In genomic region chr1:169890761-169891538, GRCh38 we compare ENCODE assay signal across 1 cellular context.
TF ChIP-seq lines count a peak whose summit lies in the region.

No MANE protein-coding gene starts in this region.

TF ChIP-seq in GM12878, 131 proteins besides CTCF, POLR2A, EP300 and RAD21 (continued from another document):
- TF ChIP-seq, protein P1, sequence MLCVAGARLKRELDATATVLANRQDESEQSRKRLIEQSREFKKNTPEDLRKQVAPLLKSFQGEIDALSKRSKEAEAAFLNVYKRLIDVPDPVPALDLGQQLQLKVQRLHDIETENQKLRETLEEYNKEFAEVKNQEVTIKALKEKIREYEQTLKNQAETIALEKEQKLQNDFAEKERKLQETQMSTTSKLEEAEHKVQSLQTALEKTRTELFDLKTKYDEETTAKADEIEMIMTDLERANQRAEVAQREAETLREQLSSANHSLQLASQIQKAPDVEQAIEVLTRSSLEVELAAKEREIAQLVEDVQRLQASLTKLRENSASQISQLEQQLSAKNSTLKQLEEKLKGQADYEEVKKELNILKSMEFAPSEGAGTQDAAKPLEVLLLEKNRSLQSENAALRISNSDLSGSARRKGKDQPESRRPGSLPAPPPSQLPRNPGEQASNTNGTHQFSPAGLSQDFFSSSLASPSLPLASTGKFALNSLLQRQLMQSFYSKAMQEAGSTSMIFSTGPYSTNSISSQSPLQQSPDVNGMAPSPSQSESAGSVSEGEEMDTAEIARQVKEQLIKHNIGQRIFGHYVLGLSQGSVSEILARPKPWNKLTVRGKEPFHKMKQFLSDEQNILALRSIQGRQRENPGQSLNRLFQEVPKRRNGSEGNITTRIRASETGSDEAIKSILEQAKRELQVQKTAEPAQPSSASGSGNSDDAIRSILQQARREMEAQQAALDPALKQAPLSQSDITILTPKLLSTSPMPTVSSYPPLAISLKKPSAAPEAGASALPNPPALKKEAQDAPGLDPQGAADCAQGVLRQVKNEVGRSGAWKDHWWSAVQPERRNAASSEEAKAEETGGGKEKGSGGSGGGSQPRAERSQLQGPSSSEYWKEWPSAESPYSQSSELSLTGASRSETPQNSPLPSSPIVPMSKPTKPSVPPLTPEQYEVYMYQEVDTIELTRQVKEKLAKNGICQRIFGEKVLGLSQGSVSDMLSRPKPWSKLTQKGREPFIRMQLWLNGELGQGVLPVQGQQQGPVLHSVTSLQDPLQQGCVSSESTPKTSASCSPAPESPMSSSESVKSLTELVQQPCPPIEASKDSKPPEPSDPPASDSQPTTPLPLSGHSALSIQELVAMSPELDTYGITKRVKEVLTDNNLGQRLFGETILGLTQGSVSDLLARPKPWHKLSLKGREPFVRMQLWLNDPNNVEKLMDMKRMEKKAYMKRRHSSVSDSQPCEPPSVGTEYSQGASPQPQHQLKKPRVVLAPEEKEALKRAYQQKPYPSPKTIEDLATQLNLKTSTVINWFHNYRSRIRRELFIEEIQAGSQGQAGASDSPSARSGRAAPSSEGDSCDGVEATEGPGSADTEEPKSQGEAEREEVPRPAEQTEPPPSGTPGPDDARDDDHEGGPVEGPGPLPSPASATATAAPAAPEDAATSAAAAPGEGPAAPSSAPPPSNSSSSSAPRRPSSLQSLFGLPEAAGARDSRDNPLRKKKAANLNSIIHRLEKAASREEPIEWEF (IDR thresholded peaks at IDR 0.05; ENCODE audit: insufficient replicate concordance, low read depth, low read length), result no peak
- TF ChIP-seq RCOR1 (conservative IDR thresholded peaks at IDR 0.05; ENCODE audit: low read depth, low read length) (no peak), SUPT20H (IDR thresholded peaks at IDR 0.05; ENCODE audit: borderline replicate concordance, control insufficient read depth, low read depth, low read length) (no peak), ETV6 (conservative IDR thresholded peaks at IDR 0.05 in 1 of 2, IDR thresholded peaks at IDR 0.05 in 1 of 2; ENCODE audit: borderline replicate concordance in 1 of 2, low read depth in 1 of 2) (no peak), RB1 (IDR thresholded peaks at IDR 0.05; ENCODE audit: borderline replicate concordance) (no peak), TBL1XR1 (IDR thresholded peaks at IDR 0.05; ENCODE audit: low read depth, low read length) (no peak), POLR2AphosphoS5 (IDR thresholded peaks at IDR 0.05; ENCODE audit: low read length) (peak; percentile 43; the same call in 1 of the 2 replicates), SPI1 (IDR thresholded peaks at IDR 0.05; ENCODE audit: borderline replicate concordance, insufficient read depth, low read depth, low read length) (peak; percentile 33), CEBPZ (IDR thresholded peaks at IDR 0.05; ENCODE audit: low read depth, low read length) (no peak), IRF3 (IDR thresholded peaks at IDR 0.05) (no peak), NRF1 (conservative IDR thresholded peaks at IDR 0.05; ENCODE audit: low read depth, low read length) (no peak), HDAC6 (IDR thresholded peaks at IDR 0.05; ENCODE audit: unreplicated experiment) (no peak)
- TF ChIP-seq, protein P2, sequence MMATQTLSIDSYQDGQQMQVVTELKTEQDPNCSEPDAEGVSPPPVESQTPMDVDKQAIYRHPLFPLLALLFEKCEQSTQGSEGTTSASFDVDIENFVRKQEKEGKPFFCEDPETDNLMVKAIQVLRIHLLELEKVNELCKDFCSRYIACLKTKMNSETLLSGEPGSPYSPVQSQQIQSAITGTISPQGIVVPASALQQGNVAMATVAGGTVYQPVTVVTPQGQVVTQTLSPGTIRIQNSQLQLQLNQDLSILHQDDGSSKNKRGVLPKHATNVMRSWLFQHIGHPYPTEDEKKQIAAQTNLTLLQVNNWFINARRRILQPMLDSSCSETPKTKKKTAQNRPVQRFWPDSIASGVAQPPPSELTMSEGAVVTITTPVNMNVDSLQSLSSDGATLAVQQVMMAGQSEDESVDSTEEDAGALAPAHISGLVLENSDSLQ (IDR thresholded peaks at IDR 0.05), result no peak
